ENCODE assay signal across 21 cellular contexts in genomic region chr17:76011951-76012350, GRCh38. TPM values are rescaled to one million over a fixed set of nuclear protein-coding genes. Genes with fewer than 3 reads are reported as not detected.
DNase-seq lines count a peak whose midpoint lies in the region; ATAC-seq, FAIRE-seq and TF ChIP-seq lines count a peak whose summit lies in the region.
"Had no signal": no experiment of that assay in that cellular context is flagged by ENCODE, and none has a peak within 500 bp of the region (broad histone marks: within the 10 kb centered on the region; RNA-seq: fewer than 3 reads in every experiment).

No MANE protein-coding gene starts in this region.

- no peak for TF ChIP-seq CTCF in H1 (IDR thresholded peaks at IDR 0.05; ENCODE audit: control extremely low read depth in 1 of 3, insufficient read depth in 1 of 3, low read depth in 1 of 3, low read length in 3 of 3)

- no peaks in the 10 kb centered on the region for H3K79me1 ChIP-seq in H1 (ENCODE audit: low read depth, low read length)

- WGBS in H1 (ENCODE audit: extremely low coverage in 1 of 2, insufficient coverage in 1 of 2, insufficient read length in 1 of 2, insufficient replicate concordance in 2 of 2, low coverage in 1 of 2, low lambda C conversion rate in 2 of 2, missing lambda C conversion rate in 1 of 2), 2 experiments = 98% methylated on average over 4 of the region's 5 CpGs; no CpG with 5 or more reads in 1 of the 2 experiments

- H3K27ac ChIP-seq in H1 (ENCODE audit: low read depth, low read length) = no peak overlapping the region
- H3K27ac ChIP-seq: 22Rv1, A549, C4-2B had no signal

- CTCF ChIA-PET in activated CD4-positive, alpha-beta T cell treated with anti-CD3 and anti-CD28 coated beads, Interleukin-2, amount 10 ng/mL, durations not matched to agents 7 days and 5 days (lab: Charles Lee) = interaction anchor here (0.6 to 5.0 kb wide), 5 partner anchors 12 to 387 kb away, joined by 3 to 29 read pairs (median 4); partner anchors contain the start of gene CDK3
- CTCF ChIA-PET in H1 (lab: Charles Lee; ENCODE audit: partially characterized antibody) = interaction anchor here (0.8 to 32.0 kb wide), 10 partner anchors 2 to 315 kb away, joined by 3 to 885 read pairs (median 24); partner anchors contain the start of genes CDK3, EVPL, FBF1 and MRPL38

- no peaks in the 10 kb centered on the region; a peak in 1 of 4 replicates for H3K9me3 ChIP-seq in H1 (ENCODE audit: insufficient read depth in 2 of 2, low read depth in 1 of 2, low read length in 1 of 2)
- H3K9me3 ChIP-seq: A549, Caco-2 had no signal

- H3K27ac Mint-ChIP-seq in activated CD4-positive, alpha-beta T cell treated with anti-CD3 and anti-CD28 coated beads, Interleukin-2, amount 10 ng/mL, durations not matched to agents 7 days and 5 days = peak overlapping the region; percentile 41
- H3K27ac Mint-ChIP-seq: CD4-positive, alpha-beta T cell; GM23338; H9 had no signal

- H3K27me3 Mint-ChIP-seq in activated CD4-positive, alpha-beta T cell treated with anti-CD3 and anti-CD28 coated beads, Interleukin-2, amount 10 ng/mL, durations not matched to agents 7 days and 5 days = no peaks in the 10 kb centered on the region
- H3K27me3 Mint-ChIP-seq: CD4-positive, alpha-beta T cell had no signal

- H3K9ac ChIP-seq in H1 (replicated peaks in 1 of 4; ENCODE audit: extremely low read depth in 1 of 4, low read depth in 3 of 4, low read length in 3 of 4) = no peak overlapping the region; a peak in 2 of 7 replicates

- no peak overlapping the region for H2AFZ ChIP-seq in H1 (ENCODE audit: low read length)
- H2AFZ ChIP-seq: GM23338 had no signal

- H2BK120ac ChIP-seq in H1 (replicated peaks; ENCODE audit: low read depth, low read length) = no peak overlapping the region

- POLR2A ChIA-PET in activated CD4-positive, alpha-beta T cell treated with anti-CD3 and anti-CD28 coated beads, Interleukin-2, amount 10 ng/mL, durations not matched to agents 7 days and 5 days (lab: Charles Lee) = no interaction called here
- POLR2A ChIA-PET in H1 (lab: Charles Lee; ENCODE audit: partially characterized antibody) = interaction anchor here (0.6 to 1.4 kb wide), 3 partner anchors 57 to 234 kb away, joined by 3 to 8 read pairs (median 3); no protein-coding TSS in a partner anchor

- no peak for DNase-seq in activated CD4-positive, alpha-beta T cell treated with anti-CD3 and anti-CD28 coated beads, Interleukin-2, amount 10 ng/mL, durations not matched to agents 7 days and 5 days
- no peak for DNase-seq in activated CD4-positive, alpha-beta T cell treated with anti-CD3 and anti-CD28 coated beads, Interleukin-2, amount 50 U/mL, for 48 hours
- DNase-seq in H54 (ENCODE audit: insufficient read length, low spot score) = peak; percentile 69
- no peak for DNase-seq in H1 (ENCODE audit: low read depth in 1 of 2, low spot score in 2 of 2)
- DNase-seq in sciatic nerve (ENCODE audit: low spot score) = peak; percentile 34
- no peak for DNase-seq in T1000 (lab: John Stamatoyannopoulos, UW)
- DNase-seq: AML-193; Caco-2; CD4-positive, alpha-beta T cell; H9 had no signal

- intact Hi-C loops in sciatic nerve (cut with DNase I) = no loop called here

- H3K4me2 ChIP-seq in H1 (ENCODE audit: insufficient read depth in 1 of 2, low read depth in 2 of 2, low read length in 2 of 2) = no peak overlapping the region
- H3K4me2 ChIP-seq: A549, GM23338 had no signal

- H3K23ac ChIP-seq in H1 (ENCODE audit: insufficient read length) = no peak overlapping the region

- peaks cover 5% of the 10 kb centered on the region for H3K4me1 Mint-ChIP-seq in activated CD4-positive, alpha-beta T cell treated with anti-CD3 and anti-CD28 coated beads, Interleukin-2, amount 10 ng/mL, durations not matched to agents 7 days and 5 days

- TF ChIP-seq EP300 in H1 (IDR thresholded peaks at IDR 0.05; ENCODE audit: borderline replicate concordance in 1 of 2, low read depth in 2 of 2, low read length in 2 of 2) = no peak

- no peak overlapping the region for H3K4me3 Mint-ChIP-seq in activated CD4-positive, alpha-beta T cell treated with anti-CD3 and anti-CD28 coated beads, Interleukin-2, amount 10 ng/mL, durations not matched to agents 7 days and 5 days
- H3K4me3 Mint-ChIP-seq: CD4-positive, alpha-beta T cell; GM23338; H9 had no signal

- no peak for TF ChIP-seq RAD21 in H1 (IDR thresholded peaks at IDR 0.05 in 1 of 2, conservative IDR thresholded peaks at IDR 0.05 in 1 of 2; ENCODE audit: low read depth in 2 of 2, low read length in 2 of 2)

- H3K56ac ChIP-seq in H1 (replicated peaks; ENCODE audit: insufficient read length, low read depth, low read length) = no peak overlapping the region

- no peak overlapping the region for H3K18ac ChIP-seq in H1 (ENCODE audit: extremely low read depth, low read length)

- H2BK15ac ChIP-seq in H1 (ENCODE audit: low read length) = no peak overlapping the region

- H3K36me3 Mint-ChIP-seq in activated CD4-positive, alpha-beta T cell treated with anti-CD3 and anti-CD28 coated beads, Interleukin-2, amount 10 ng/mL, durations not matched to agents 7 days and 5 days (ENCODE audit: low read depth) = no peaks in the 10 kb centered on the region

- no peak overlapping the region for H4K91ac ChIP-seq in H1 (replicated peaks; ENCODE audit: insufficient read length, low read length)

- H4K8ac ChIP-seq in H1 (ENCODE audit: extremely low read depth, insufficient read depth, low read length) = peak overlapping the region; percentile 35; the same call in 1 of the 2 replicates

- no peaks in the 10 kb centered on the region for H3K23me2 ChIP-seq in H1 (ENCODE audit: low read depth, low read length)

- H2BK20ac ChIP-seq in H1 (ENCODE audit: low read length) = no peak overlapping the region

- no peak overlapping the region for H3K4ac ChIP-seq in H1 (replicated peaks; ENCODE audit: insufficient read length, low read depth, low read length)

- H2BK5ac ChIP-seq in H1 (ENCODE audit: low read depth, low read length) = no peak overlapping the region

- no peaks in the 10 kb centered on the region for H3K9me3 Mint-ChIP-seq in activated CD4-positive, alpha-beta T cell treated with anti-CD3 and anti-CD28 coated beads, Interleukin-2, amount 10 ng/mL, durations not matched to agents 7 days and 5 days
- H3K9me3 Mint-ChIP-seq: CD4-positive, alpha-beta T cell; GM23338 had no signal

- H2AK5ac ChIP-seq in H1 (ENCODE audit: low read depth, low read length) = no peak overlapping the region

- TF ChIP-seq POLR2A in H54 (IDR thresholded peaks at IDR 0.05; ENCODE audit: low read depth, low read length) = no peak
- TF ChIP-seq POLR2A in H1 (IDR thresholded peaks at IDR 0.05; ENCODE audit: control extremely low read depth in 1 of 2, low read depth in 2 of 2, low read length in 2 of 2) = no peak

- no peaks in the 10 kb centered on the region for H3K79me2 ChIP-seq in H1 (ENCODE audit: control insufficient read depth in 1 of 2, insufficient read depth in 2 of 2, low read length in 2 of 2)

- H3K4me3 ChIP-seq in H1 (ENCODE audit: extremely low read depth in 1 of 4, insufficient read depth in 2 of 4, low read depth in 3 of 4, low read length in 4 of 4) = no peak overlapping the region
- H3K4me3 ChIP-seq: A549, GM23338 had no signal

- no peaks in the 10 kb centered on the region; a peak in 1 of 7 replicates for H3K27me3 ChIP-seq in H1 (replicated peaks in 1 of 4; ENCODE audit: control insufficient read depth in 3 of 4, extremely low read depth in 1 of 4, insufficient read depth in 3 of 4, low read length in 3 of 4)

- no peak overlapping the region for H3K14ac ChIP-seq in H1 (ENCODE audit: insufficient read length)

- H2BK12ac ChIP-seq in H1 (ENCODE audit: low read depth, low read length) = no peak overlapping the region

- no peak for FAIRE-seq in H54 (lab: Jason Lieb, UNC)
- FAIRE-seq in H1 (lab: Jason Lieb, UNC) = no peak
- FAIRE-seq: A549, D721Med, G401.6, GM12891, GM19239 had no signal

- ATAC-seq in sciatic nerve (no peak), HG03378 (IDR thresholded peaks at IDR 0.05; ENCODE audit: unreplicated experiment) (no peak), HG03565 (IDR thresholded peaks at IDR 0.05; ENCODE audit: unreplicated experiment) (no peak)
- ATAC-seq: A549, GM23338 had no signal

- H4K20me1 ChIP-seq in H1 (replicated peaks in 1 of 2; ENCODE audit: control insufficient read depth in 1 of 2, insufficient read depth in 2 of 2, low read length in 2 of 2) = no peaks in the 10 kb centered on the region

- no peak overlapping the region for H4K5ac ChIP-seq in H1 (ENCODE audit: insufficient read length, low read depth, low read length)

- H3K4me1 ChIP-seq in H1 (replicated peaks in 1 of 4; ENCODE audit: control insufficient read depth in 3 of 4, insufficient read depth in 4 of 4, low read length in 3 of 4) = peaks cover 0 to 2% (median under 1%) of the 10 kb centered on the region in 4 experiments; a peak in 3 of 7 replicates
- H3K4me1 ChIP-seq: A549 had no signal

- no peaks in the 10 kb centered on the region; a peak in 1 of 8 replicates for H3K36me3 ChIP-seq in H1 (ENCODE audit: control insufficient read depth in 2 of 4, insufficient read depth in 4 of 4, low read length in 3 of 4)

RNA-seq across cellular contexts. Expression of gene CDK3, which starts 11.3 kb away (rescaled TPM):
- total RNA-seq in activated CD4-positive, alpha-beta T cell treated with anti-CD3 and anti-CD28 coated beads, Interleukin-2, amount 10 ng/mL, durations not matched to agents 7 days and 5 days = 1 to 10 TPM; 6.9 to 7.1 TPM
- total RNA-seq in H1 (2021; fragmentation: NEBNext Ultra II Directional; extraction: Animal tissue kit (Norgen Biotek cat#: 25700)) = 7.4 and 10.0 TPM in 2 replicates
- 14.6 and 20.1 TPM in 2 replicates for polyA plus RNA-seq in H1 (2011; rRNA removed)
- 20.6 TPM for polyA plus RNA-seq in H1 (2011; cell fraction: cytosol; rRNA removed)
- 80.0 TPM for polyA plus RNA-seq in H1 (2011; cell fraction: nucleus; rRNA removed)
- 13.7 to 20.1 TPM (median 15.9 TPM) in 4 replicates for polyA plus RNA-seq in H1 (2012, experiment 1 of 2)
- 6.3 TPM for polyA plus RNA-seq in H1 (2012, experiment 2 of 2)
- 9.5 TPM for polyA plus RNA-seq in H1 (2013, experiment 1 of 2)
- polyA plus RNA-seq in H1 (2013, experiment 2 of 2) = 8.7 TPM
- polyA minus RNA-seq in H1 (2011; rRNA and poly(A)+ RNA removed) = 3.3 and 4.3 TPM in 2 replicates
- polyA minus RNA-seq in H1 (2011; cell fraction: cytosol; rRNA and poly(A)+ RNA removed) = 0.88 TPM
- polyA minus RNA-seq in H1 (2011; cell fraction: nucleus; rRNA and poly(A)+ RNA removed) = 5.2 TPM
- total RNA-seq in sciatic nerve = 5.2 TPM

RNA-seq across cellular contexts. Expression of gene EVPL, which starts 15.2 kb away (rescaled TPM):
- under 1 TPM; 0.02 to 0.05 TPM for total RNA-seq in activated CD4-positive, alpha-beta T cell treated with anti-CD3 and anti-CD28 coated beads, Interleukin-2, amount 10 ng/mL, durations not matched to agents 7 days and 5 days
- 0.75 and 0.99 TPM in 2 replicates for total RNA-seq in H1 (2021; fragmentation: NEBNext Ultra II Directional; extraction: Animal tissue kit (Norgen Biotek cat#: 25700))
- polyA plus RNA-seq in H1 (2011; rRNA removed) = 0.20 and 0.35 TPM in 2 replicates
- 0.25 TPM for polyA plus RNA-seq in H1 (2011; cell fraction: cytosol; rRNA removed)
- polyA plus RNA-seq in H1 (2011; cell fraction: nucleus; rRNA removed) = 0.98 TPM
- 0.30 to 0.69 TPM (median 0.51 TPM) in 4 replicates for polyA plus RNA-seq in H1 (2012, experiment 1 of 2)
- 0.20 TPM for polyA plus RNA-seq in H1 (2012, experiment 2 of 2)
- polyA plus RNA-seq in H1 (2013, experiment 1 of 2) = 0.55 TPM
- polyA plus RNA-seq in H1 (2013, experiment 2 of 2) = 0.40 TPM
- 0.06 and 0.12 TPM in 2 replicates for polyA minus RNA-seq in H1 (2011; rRNA and poly(A)+ RNA removed)
- 0.88 TPM for polyA minus RNA-seq in H1 (2011; cell fraction: cytosol; rRNA and poly(A)+ RNA removed)
- polyA minus RNA-seq in H1 (2011; cell fraction: nucleus; rRNA and poly(A)+ RNA removed) = 0.30 TPM
- total RNA-seq in sciatic nerve = 1.2 TPM
- polyA plus RNA-seq: BJ had no signal

RNA-seq across cellular contexts. Expression of gene TEN1, which starts 32.9 kb away (rescaled TPM):
- total RNA-seq in activated CD4-positive, alpha-beta T cell treated with anti-CD3 and anti-CD28 coated beads, Interleukin-2, amount 10 ng/mL, durations not matched to agents 7 days and 5 days = 10 to 100 TPM; 12.5 to 17.1 TPM
- 15.9 and 17.6 TPM in 2 replicates for total RNA-seq in H1 (2021; fragmentation: NEBNext Ultra II Directional; extraction: Animal tissue kit (Norgen Biotek cat#: 25700))
- 18.7 and 24.5 TPM in 2 replicates for polyA plus RNA-seq in H1 (2011; rRNA removed)
- polyA plus RNA-seq in H1 (2011; cell fraction: cytosol; rRNA removed) = 27.9 TPM
- polyA plus RNA-seq in H1 (2011; cell fraction: nucleus; rRNA removed) = 56.7 TPM
- polyA plus RNA-seq in H1 (2012, experiment 1 of 2) = 18.1 to 21.7 TPM (median 18.9 TPM) in 4 replicates
- polyA plus RNA-seq in H1 (2012, experiment 2 of 2) = 19.7 TPM
- polyA plus RNA-seq in H1 (2013, experiment 1 of 2) = 16.5 TPM
- polyA plus RNA-seq in H1 (2013, experiment 2 of 2) = 15.2 TPM
- polyA minus RNA-seq in H1 (2011; rRNA and poly(A)+ RNA removed) = 8.7 and 12.2 TPM in 2 replicates
- 6.6 TPM for polyA minus RNA-seq in H1 (2011; cell fraction: cytosol; rRNA and poly(A)+ RNA removed)
- 5.1 TPM for polyA minus RNA-seq in H1 (2011; cell fraction: nucleus; rRNA and poly(A)+ RNA removed)
- total RNA-seq in sciatic nerve = 8.1 TPM

RNA-seq across cellular contexts. Expression of gene ACOX1, which starts 33.0 kb away (rescaled TPM):
- 10 to 100 TPM; 27.8 to 34.7 TPM for total RNA-seq in activated CD4-positive, alpha-beta T cell treated with anti-CD3 and anti-CD28 coated beads, Interleukin-2, amount 10 ng/mL, durations not matched to agents 7 days and 5 days
- total RNA-seq in H1 (2021; fragmentation: NEBNext Ultra II Directional; extraction: Animal tissue kit (Norgen Biotek cat#: 25700)) = 27.4 and 30.4 TPM in 2 replicates
- polyA plus RNA-seq in H1 (2011; rRNA removed) = 10.2 and 10.5 TPM in 2 replicates
- polyA plus RNA-seq in H1 (2011; cell fraction: cytosol; rRNA removed) = 11.3 TPM
- 20.2 TPM for polyA plus RNA-seq in H1 (2011; cell fraction: nucleus; rRNA removed)
- 14.7 to 17.4 TPM (median 15.9 TPM) in 4 replicates for polyA plus RNA-seq in H1 (2012, experiment 1 of 2)
- 3.5 TPM for polyA plus RNA-seq in H1 (2012, experiment 2 of 2)
- 8.5 TPM for polyA plus RNA-seq in H1 (2013, experiment 1 of 2)
- 7.3 TPM for polyA plus RNA-seq in H1 (2013, experiment 2 of 2)
- polyA minus RNA-seq in H1 (2011; rRNA and poly(A)+ RNA removed) = 70.0 and 84.0 TPM in 2 replicates
- 61.4 TPM for polyA minus RNA-seq in H1 (2011; cell fraction: cytosol; rRNA and poly(A)+ RNA removed)
- 33.9 TPM for polyA minus RNA-seq in H1 (2011; cell fraction: nucleus; rRNA and poly(A)+ RNA removed)
- total RNA-seq in sciatic nerve = 64.6 TPM

Comparison
In these comparisons a context has a peak if more than half of its experiments do, and no peak if none do; other contexts are left out.
1. DNase-seq: peak in H54 (single experiment) and sciatic nerve (single experiment); none in activated CD4-positive, alpha-beta T cell treated with anti-CD3 and anti-CD28 coated beads, Interleukin-2, amount 10 ng/mL, durations not matched to agents 7 days and 5 days (single experiment), activated CD4-positive, alpha-beta T cell treated with anti-CD3 and anti-CD28 coated beads, Interleukin-2, amount 50 U/mL, for 48 hours (0 of 2), H1 (0 of 2) and T1000 (single experiment).